ENCODE assay signal across 8 cellular contexts in genomic region chr4:119212251-119212963, GRCh38. TPM values are rescaled to one million over a fixed set of nuclear protein-coding genes. Genes with fewer than 3 reads are reported as not detected.
DNase-seq lines count a peak whose midpoint lies in the region; ATAC-seq, FAIRE-seq and TF ChIP-seq lines count a peak whose summit lies in the region.

TSS of gene USP53 (plus strand) at chr4:119212713. CDS start at chr4:119239760, 27,047 bp downstream.

- peak; percentile 95 for ATAC-seq in HG03439 (IDR thresholded peaks at IDR 0.05; ENCODE audit: unreplicated experiment)

- H3K4me3 ChIP-seq in AG10803 (ENCODE audit: low read length) (peak within 1 kb of the TSS; percentile 74), choroid plexus epithelial cell (ENCODE audit: low read depth, low read length) (peak within 1 kb of the TSS; percentile 88), keratinocyte (ENCODE audit: control insufficient read depth in 2 of 3, extremely low read depth in 1 of 3, insufficient read depth in 2 of 3, low read depth in 1 of 3, low read length in 3 of 3) (peak within 1 kb of the TSS; percentile 92 to 97 (median 97))

- no peaks in the 10 kb centered on the region for H3K9me1 ChIP-seq in keratinocyte (ENCODE audit: control insufficient read depth, extremely low read depth, insufficient read depth, low read length)

- H4K20me1 ChIP-seq in keratinocyte (ENCODE audit: control insufficient read depth, extremely low read depth, insufficient read depth, low read length) = no peaks in the 10 kb centered on the region

- H3K4me1 ChIP-seq in keratinocyte (ENCODE audit: control insufficient read depth, extremely low read depth, insufficient read depth, low read length) = peaks cover 29% of the 10 kb centered on the region

- peak; percentile 96 for DNase-seq in AG10803 (ENCODE audit: low read depth)
- peak; percentile 84 for DNase-seq in GM19238 (ENCODE audit: insufficient read length, low spot score)
- peak; percentile 88 to 94 for DNase-seq in NCI-H524 (lab: John Stamatoyannopoulos, UW)
- DNase-seq in activated CD4-positive, alpha-beta T cell treated with anti-CD3 and anti-CD28 coated beads for 4 hours = peak; percentile 98
- peak; percentile 99 for DNase-seq in choroid plexus epithelial cell (ENCODE audit: low read depth)
- peak; percentile 84 for DNase-seq in keratinocyte (ENCODE audit: low read depth, low spot score)
- peak; percentile 96 to 98 (median 97) for DNase-seq in stimulated activated CD4-positive, alpha-beta T cell treated with anti-CD3 and anti-CD28 coated beads, Interleukin-12 subunit alpha, Interleukin-12 subunit beta, amount 100 ng/mL, for 48 hours (ENCODE audit: low read depth in 2 of 3, low spot score in 1 of 3)

- H2AFZ ChIP-seq in keratinocyte (ENCODE audit: control insufficient read depth, low read length) = peak within 1 kb of the TSS; percentile 70

- TF ChIP-seq CTCF in AG10803 (conservative IDR thresholded peaks at IDR 0.05; ENCODE audit: low read length) = peak; percentile 19; the same call in 1 of the 2 replicates
- no peak for TF ChIP-seq CTCF in choroid plexus epithelial cell (conservative IDR thresholded peaks at IDR 0.05; ENCODE audit: low read depth, low read length)
- peak in 1 of 3 experiments; percentile 26 for TF ChIP-seq CTCF in keratinocyte (optimal IDR thresholded peaks at IDR 0.05 in 1 of 3, IDR thresholded peaks at IDR 0.05 in 1 of 3, conservative IDR thresholded peaks at IDR 0.05 in 1 of 3; ENCODE audit: extremely low read depth in 1 of 3, insufficient read depth in 2 of 3, low read length in 3 of 3)

- peaks cover 0 to 5% of the 10 kb centered on the region in 2 experiments for H3K36me3 ChIP-seq in keratinocyte (ENCODE audit: control insufficient read depth in 2 of 2, extremely low read depth in 1 of 2, insufficient read depth in 2 of 2, low read length in 2 of 2)

- peak; percentile 86 for FAIRE-seq in keratinocyte (lab: Jason Lieb, UNC)

- peak within 1 kb of the TSS; percentile 81 for H3K4me2 ChIP-seq in keratinocyte (ENCODE audit: control insufficient read depth, extremely low read depth, insufficient read depth, low read depth, low read length)

- dilution Hi-C loops in keratinocyte (cut with MboI; ENCODE audit: extremely low pct_ligation_motif_present, low sequenced_read_pairs) = no loop called here

- H3K9me3 ChIP-seq in keratinocyte (ENCODE audit: control insufficient read depth, low read depth, low read length) = no peaks in the 10 kb centered on the region

- H3K79me2 ChIP-seq in keratinocyte (ENCODE audit: control insufficient read depth, insufficient read depth, low read length) = peaks cover 48% of the 10 kb centered on the region

- no peaks in the 10 kb centered on the region for H3K27me3 ChIP-seq in keratinocyte (ENCODE audit: control insufficient read depth, extremely low read depth, insufficient read depth, low read length)

- peak within 1 kb of the TSS; percentile 99 for H3K27ac ChIP-seq in keratinocyte (ENCODE audit: control insufficient read depth, insufficient read depth, low read length)

- peak within 1 kb of the TSS; percentile 97 for H3K9ac ChIP-seq in keratinocyte (ENCODE audit: control insufficient read depth, extremely low read depth, insufficient read depth, low read length)

RNA-seq across cellular contexts. Expression of gene USP53, which starts in this region (rescaled TPM):
- polyA plus RNA-seq in keratinocyte = 16.7 to 29.0 TPM (median 22.2 TPM) in 3 replicates
- polyA plus RNA-seq in keratinocyte (2011; ENCODE audit: low read depth) = 147 TPM
- 10.9 and 23.1 TPM in 2 replicates for polyA plus RNA-seq in keratinocyte (2011; cell fraction: cytosol; rRNA removed)
- polyA plus RNA-seq in keratinocyte (2011; cell fraction: nucleus; rRNA removed) = 37.1 and 48.2 TPM in 2 replicates
- 16.4 and 41.4 TPM in 2 replicates for polyA plus RNA-seq in keratinocyte (2012; ENCODE audit: low replicate concordance)
- 2.8 to 37.8 TPM (median 22.9 TPM) in 3 replicates for polyA minus RNA-seq in keratinocyte
- polyA minus RNA-seq in keratinocyte (2011; cell fraction: cytosol; rRNA and poly(A)+ RNA removed) = 20.3 TPM
- 37.9 and 81.3 TPM in 2 replicates for polyA minus RNA-seq in keratinocyte (2011; cell fraction: nucleus; rRNA and poly(A)+ RNA removed)

Comparison
In these comparisons a context has a peak if more than half of its experiments do, and no peak if none do; other contexts are left out.
1. Peak in every context shown above with its lines: DNase-seq, ATAC-seq, H3K4me3 ChIP-seq and H3K27ac ChIP-seq.